Comparison of ENCODE assay signal across 18 cellular contexts in the genomic region with DNA sequence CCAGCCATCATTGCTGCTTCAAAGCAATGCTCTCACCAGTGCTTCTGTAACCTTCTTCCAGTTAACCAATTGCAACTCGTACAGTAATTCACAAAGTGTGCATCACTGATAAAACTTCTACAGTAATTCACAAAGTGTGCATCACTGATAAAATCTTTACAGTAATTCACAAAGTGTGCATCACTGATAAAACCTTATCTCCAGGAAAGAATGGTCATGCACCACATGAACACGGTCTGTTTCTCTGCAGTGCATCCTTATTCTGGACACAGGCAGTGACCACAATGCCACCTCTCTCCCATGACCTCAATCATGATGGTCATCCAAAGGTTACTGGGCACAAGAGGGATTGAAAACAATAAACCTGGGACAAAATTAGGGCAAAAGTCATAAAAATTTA.
DNase-seq lines count a peak whose midpoint lies in the region; ATAC-seq, FAIRE-seq and TF ChIP-seq lines count a peak whose summit lies in the region.
"Had no signal": no experiment of that assay in that cellular context is flagged by ENCODE, and none has a peak within 500 bp of the region (broad histone marks: within the 10 kb centered on the region; RNA-seq: fewer than 3 reads in every experiment).

No MANE protein-coding gene starts in this region.

- 20% methylated on average over 2 of the region's 2 CpGs for WGBS in SK-N-SH (ENCODE audit: low lambda C conversion rate)

- H3K4me3 ChIP-seq in SK-N-SH (ENCODE audit: low read depth in 2 of 2, low read length in 1 of 2): no peak overlapping the region
- H3K4me3 ChIP-seq: BLaER1 treated with 17β-estradiol and CSF1 and Interleukin-3, amounts not matched to agents 10 nM and 100 nM; GM23248 had no signal

- no peak overlapping the region for H3K9ac ChIP-seq in SK-N-SH
- H3K9ac ChIP-seq: BLaER1 treated with 17β-estradiol and CSF1 and Interleukin-3, amounts not matched to agents 10 nM and 100 nM; GM23248 had no signal

- H2AFZ ChIP-seq in SK-N-SH (ENCODE audit: low read depth): no peak overlapping the region
- H2AFZ ChIP-seq: GM23248 had no signal

- peak in 1 of 2 experiments; percentile 74; a peak in 1 of 4 replicates for TF ChIP-seq EP300 in SK-N-SH (IDR thresholded peaks at IDR 0.05; ENCODE audit: borderline replicate concordance in 1 of 2, low read depth in 1 of 2, low read length in 1 of 2)

- no peaks in the 10 kb centered on the region for H3F3A ChIP-seq in SK-N-SH (replicated peaks; ENCODE audit: insufficient read depth)

- DNase-seq in activated T-cell treated with anti-CD3 and anti-CD28 coated beads, Interleukin-2, amount 50 U/mL, for 72 hours: no peak
- DNase-seq in activated T-cell treated with anti-CD3 and anti-CD28 coated beads, Interleukin-2, amount 50 U/mL, for 24 hours: no peak
- DNase-seq in SK-N-SH: peak; percentile 16
- peak; percentile 19 to 81 for DNase-seq in dermis microvascular lymphatic vessel endothelial cell (ENCODE audit: low read depth in 2 of 2)
- no peak for DNase-seq in urothelium cell line (ENCODE audit: low spot score)
- DNase-seq in amygdala (lab: John Stamatoyannopoulos, UW): no peak
- no peak for DNase-seq in NCI-H1048 (lab: John Stamatoyannopoulos, UW)
- DNase-seq: DND-41, GM23248, KG1, NCI-H1105 treated with DMSO at 0.1 percent for 48 hours, NCI-H187, NCI-H446, OCI-M1, RPMI8226 had no signal

- peaks cover 28% of the 10 kb centered on the region for H3K4me1 Mint-ChIP-seq in activated T-cell treated with anti-CD3 and anti-CD28 coated beads, Interleukin-2, amount 50 U/mL, for 72 hours (ENCODE audit: low read depth)
- H3K4me1 Mint-ChIP-seq in activated T-cell treated with anti-CD3 and anti-CD28 coated beads, Interleukin-2, amount 50 U/mL, for 24 hours (ENCODE audit: low read depth): peaks cover 28% of the 10 kb centered on the region

- H3K9me3 Mint-ChIP-seq in activated T-cell treated with anti-CD3 and anti-CD28 coated beads, Interleukin-2, amount 50 U/mL, for 72 hours: no peaks in the 10 kb centered on the region
- H3K9me3 Mint-ChIP-seq in activated T-cell treated with anti-CD3 and anti-CD28 coated beads, Interleukin-2, amount 50 U/mL, for 24 hours: no peaks in the 10 kb centered on the region

- peaks cover 0 to 2% of the 10 kb centered on the region in 2 donors for H3K36me3 Mint-ChIP-seq in activated T-cell treated with anti-CD3 and anti-CD28 coated beads, Interleukin-2, amount 50 U/mL, for 72 hours (ENCODE audit: insufficient read depth in 2 of 2)
- H3K36me3 Mint-ChIP-seq in activated T-cell treated with anti-CD3 and anti-CD28 coated beads, Interleukin-2, amount 50 U/mL, for 24 hours (ENCODE audit: low read depth): no peaks in the 10 kb centered on the region

- peaks cover 6% of the 10 kb centered on the region for H3K27me3 Mint-ChIP-seq in activated T-cell treated with anti-CD3 and anti-CD28 coated beads, Interleukin-2, amount 50 U/mL, for 72 hours (ENCODE audit: low read depth)
- H3K27me3 Mint-ChIP-seq in activated T-cell treated with anti-CD3 and anti-CD28 coated beads, Interleukin-2, amount 50 U/mL, for 24 hours: no peaks in the 10 kb centered on the region

- no peaks in the 10 kb centered on the region for H3K27me3 ChIP-seq in SK-N-SH (ENCODE audit: insufficient read depth)
- H3K27me3 ChIP-seq: BLaER1 treated with 17β-estradiol and CSF1 and Interleukin-3, amounts not matched to agents 10 nM and 100 nM had no signal

- H3K27ac Mint-ChIP-seq in activated T-cell treated with anti-CD3 and anti-CD28 coated beads, Interleukin-2, amount 50 U/mL, for 72 hours: no peak overlapping the region
- H3K27ac Mint-ChIP-seq in activated T-cell treated with anti-CD3 and anti-CD28 coated beads, Interleukin-2, amount 50 U/mL, for 24 hours: no peak overlapping the region

- H3K36me3 ChIP-seq in SK-N-SH (replicated peaks in 1 of 2; ENCODE audit: control insufficient read depth in 1 of 2, insufficient read depth in 2 of 2, low read length in 1 of 2): no peaks in the 10 kb centered on the region
- H3K36me3 ChIP-seq: BLaER1 treated with 17β-estradiol and CSF1 and Interleukin-3, amounts not matched to agents 10 nM and 100 nM had no signal

- TF ChIP-seq CTCF in SK-N-SH (IDR thresholded peaks at IDR 0.05): no peak

- no peaks in the 10 kb centered on the region for H3K9me3 ChIP-seq in SK-N-SH
- H3K9me3 ChIP-seq: BLaER1 treated with 17β-estradiol and CSF1 and Interleukin-3, amounts not matched to agents 10 nM and 100 nM had no signal

- H3K4me1 ChIP-seq in SK-N-SH (ENCODE audit: control insufficient read depth in 1 of 2, insufficient read depth in 2 of 2, low read depth in 1 of 2, low read length in 1 of 2): peaks cover 0 to 19% of the 10 kb centered on the region in 2 experiments; a peak in 2 of 4 replicates

- H3K4me2 ChIP-seq in SK-N-SH: no peak overlapping the region

- H3K4me3 Mint-ChIP-seq in activated T-cell treated with anti-CD3 and anti-CD28 coated beads, Interleukin-2, amount 50 U/mL, for 72 hours: no peak overlapping the region
- H3K4me3 Mint-ChIP-seq in activated T-cell treated with anti-CD3 and anti-CD28 coated beads, Interleukin-2, amount 50 U/mL, for 24 hours: no peak overlapping the region

- POLR2A ChIA-PET in SK-N-SH (lab: Yijun Ruan, JAX): no interaction called here

- peak overlapping the region in 1 of 2 experiments; percentile 44; a peak in 1 of 4 replicates for H3K27ac ChIP-seq in SK-N-SH (ENCODE audit: low read depth in 2 of 2, low read length in 1 of 2)
- H3K27ac ChIP-seq: BLaER1 treated with 17β-estradiol and CSF1 and Interleukin-3, amounts not matched to agents 10 nM and 100 nM; GM23248 had no signal

- no peaks in the 10 kb centered on the region for H4K20me1 ChIP-seq in SK-N-SH (ENCODE audit: insufficient read depth)
- H4K20me1 ChIP-seq: BLaER1 treated with 17β-estradiol and CSF1 and Interleukin-3, amounts not matched to agents 10 nM and 100 nM had no signal

- TF ChIP-seq RAD21 in SK-N-SH (IDR thresholded peaks at IDR 0.05; ENCODE audit: low read length): no peak

- ATAC-seq in activated T-cell treated with anti-CD3 and anti-CD28 coated beads, Interleukin-2, amount 50 U/mL, for 72 hours (replicated peaks in 1 of 2): peak; percentile 38 to 55
- no peak for ATAC-seq in GM21515 (IDR thresholded peaks at IDR 0.05; ENCODE audit: unreplicated experiment)

- no peaks in the 10 kb centered on the region for H3K79me2 ChIP-seq in SK-N-SH (ENCODE audit: insufficient read depth)

- FAIRE-seq in urothelium cell line (lab: Jason Lieb, UNC): peak; percentile 65
- FAIRE-seq: G401.6 had no signal

- no peaks in the 10 kb centered on the region for H3K9me2 ChIP-seq in SK-N-SH

- CTCF ChIA-PET in SK-N-SH (lab: Yijun Ruan, JAX): interaction anchor here (0.8 to 2.6 kb wide), 5 partner anchors 13 to 1169 kb away, joined by 3 to 11 read pairs (median 3); no protein-coding TSS in a partner anchor

TF ChIP-seq in SK-N-SH, 30 proteins besides CTCF, POLR2A, EP300 and RAD21:
- TF ChIP-seq GATA2 (CRISPR knock-in tag; IDR thresholded peaks at IDR 0.05) (peak; percentile 69), CHD2 (IDR thresholded peaks at IDR 0.05; ENCODE audit: low read length, partially characterized antibody) (peak; percentile 28), RCOR1 (IDR thresholded peaks at IDR 0.05; ENCODE audit: low read length) (peak; percentile 85; the same call in 1 of the 2 replicates), SIN3A (IDR thresholded peaks at IDR 0.05; ENCODE audit: borderline replicate concordance, low read depth, low read length) (no peak), MXI1 (IDR thresholded peaks at IDR 0.05; ENCODE audit: low read depth, low read length) (0 out of 2 replicates have a peak, but pooled peaks have one; percentile 37)
- TF ChIP-seq, protein P1, sequence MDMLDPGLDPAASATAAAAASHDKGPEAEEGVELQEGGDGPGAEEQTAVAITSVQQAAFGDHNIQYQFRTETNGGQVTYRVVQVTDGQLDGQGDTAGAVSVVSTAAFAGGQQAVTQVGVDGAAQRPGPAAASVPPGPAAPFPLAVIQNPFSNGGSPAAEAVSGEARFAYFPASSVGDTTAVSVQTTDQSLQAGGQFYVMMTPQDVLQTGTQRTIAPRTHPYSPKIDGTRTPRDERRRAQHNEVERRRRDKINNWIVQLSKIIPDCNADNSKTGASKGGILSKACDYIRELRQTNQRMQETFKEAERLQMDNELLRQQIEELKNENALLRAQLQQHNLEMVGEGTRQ (IDR thresholded peaks at IDR 0.05; ENCODE audit: borderline replicate concordance, low read depth, low read length): no peak
- TF ChIP-seq, protein P2, sequence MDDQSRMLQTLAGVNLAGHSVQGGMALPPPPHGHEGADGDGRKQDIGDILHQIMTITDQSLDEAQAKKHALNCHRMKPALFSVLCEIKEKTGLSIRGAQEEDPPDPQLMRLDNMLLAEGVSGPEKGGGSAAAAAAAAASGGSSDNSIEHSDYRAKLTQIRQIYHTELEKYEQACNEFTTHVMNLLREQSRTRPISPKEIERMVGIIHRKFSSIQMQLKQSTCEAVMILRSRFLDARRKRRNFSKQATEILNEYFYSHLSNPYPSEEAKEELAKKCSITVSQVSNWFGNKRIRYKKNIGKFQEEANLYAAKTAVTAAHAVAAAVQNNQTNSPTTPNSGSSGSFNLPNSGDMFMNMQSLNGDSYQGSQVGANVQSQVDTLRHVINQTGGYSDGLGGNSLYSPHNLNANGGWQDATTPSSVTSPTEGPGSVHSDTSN (IDR thresholded peaks at IDR 0.05): no peak
- TF ChIP-seq, protein P3, sequence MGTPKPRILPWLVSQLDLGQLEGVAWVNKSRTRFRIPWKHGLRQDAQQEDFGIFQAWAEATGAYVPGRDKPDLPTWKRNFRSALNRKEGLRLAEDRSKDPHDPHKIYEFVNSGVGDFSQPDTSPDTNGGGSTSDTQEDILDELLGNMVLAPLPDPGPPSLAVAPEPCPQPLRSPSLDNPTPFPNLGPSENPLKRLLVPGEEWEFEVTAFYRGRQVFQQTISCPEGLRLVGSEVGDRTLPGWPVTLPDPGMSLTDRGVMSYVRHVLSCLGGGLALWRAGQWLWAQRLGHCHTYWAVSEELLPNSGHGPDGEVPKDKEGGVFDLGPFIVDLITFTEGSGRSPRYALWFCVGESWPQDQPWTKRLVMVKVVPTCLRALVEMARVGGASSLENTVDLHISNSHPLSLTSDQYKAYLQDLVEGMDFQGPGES (IDR thresholded peaks at IDR 0.05; ENCODE audit: low read depth, low read length): no peak

Comparison
In these comparisons a context has a peak if more than half of its experiments do, and no peak if none do; other contexts are left out.
1. DNase-seq: peak in SK-N-SH (single experiment) and dermis microvascular lymphatic vessel endothelial cell (2 of 2); none in activated T-cell treated with anti-CD3 and anti-CD28 coated beads, Interleukin-2, amount 50 U/mL, for 72 hours (0 of 2), activated T-cell treated with anti-CD3 and anti-CD28 coated beads, Interleukin-2, amount 50 U/mL, for 24 hours (single experiment), urothelium cell line (single experiment), amygdala (0 of 56) and NCI-H1048 (single experiment).